ENCODE assay signal across 10 cellular contexts in genomic region chr17:18981642-18982424, GRCh38. TPM values are rescaled to one million over a fixed set of nuclear protein-coding genes. Genes with fewer than 3 reads are reported as not detected.
DNase-seq lines count a peak whose midpoint lies in the region; ATAC-seq, FAIRE-seq and TF ChIP-seq lines count a peak whose summit lies in the region.
"Had no signal": no experiment of that assay in that cellular context is flagged by ENCODE, and none has a peak within 500 bp of the region (broad histone marks: within the 10 kb centered on the region; RNA-seq: fewer than 3 reads in every experiment).

No MANE protein-coding gene starts in this region.

- no peaks in the 10 kb centered on the region for H3K9me3 ChIP-seq in H9 (ENCODE audit: control insufficient read depth, low read depth, low read length)
- H3K9me3 ChIP-seq in HepG2 (ENCODE audit: low read length), result no peaks in the 10 kb centered on the region

- H3K36me3 ChIP-seq in ACC112 (ENCODE audit: insufficient read depth, low read length), result 0 out of 2 replicates have a peak, but pooled peaks cover 4% of the 10 kb centered on the region
- peaks cover 28 to 66% of the 10 kb centered on the region in 2 experiments for H3K36me3 ChIP-seq in HepG2 (replicated peaks in 1 of 2; ENCODE audit: control insufficient read depth in 1 of 2, insufficient read depth in 2 of 2, low read length in 2 of 2)

- H3K56ac ChIP-seq in H9 (ENCODE audit: insufficient read length, low read depth, low read length), result no peak overlapping the region

- FAIRE-seq in HepG2 (lab: Jason Lieb, UNC), result peak; percentile 75

- H2AK5ac ChIP-seq in H9 (ENCODE audit: insufficient read length, low read length), result no peak overlapping the region

- H2AFZ ChIP-seq in ACC112 (ENCODE audit: low read length, unreplicated experiment), result peak overlapping the region; percentile 0
- H2AFZ ChIP-seq in H9 (ENCODE audit: low read length), result no peak overlapping the region
- no peak overlapping the region for H2AFZ ChIP-seq in HepG2 (ENCODE audit: low read length)

- no peaks in the 10 kb centered on the region for H3K79me1 ChIP-seq in H9 (ENCODE audit: insufficient read depth, low read depth, low read length, poor library complexity, severe bottlenecking)

- H3K4me1 Mint-ChIP-seq in H9, result peaks cover 9 to 11% of the 10 kb centered on the region in 2 experiments

- no peak overlapping the region for H4K5ac ChIP-seq in H9 (ENCODE audit: insufficient read length, low read depth, low read length)

- no peak overlapping the region for H3K9ac ChIP-seq in H9 (ENCODE audit: extremely low read depth, insufficient read length, low read length)
- peak overlapping the region; percentile 62 for H3K9ac ChIP-seq in HepG2 (ENCODE audit: insufficient read depth, low read depth, low read length)

- peak; percentile 33; the same call in 1 of the 2 replicates for TF ChIP-seq RAD21 in HepG2 (CRISPR knock-in tag; IDR thresholded peaks at IDR 0.05)

- no peak overlapping the region for H3K4me3 Mint-ChIP-seq in H9
- H3K4me3 Mint-ChIP-seq: activated CD8-positive, alpha-beta T cell treated with anti-CD3 and anti-CD28 coated beads, Interleukin-2, amount 10 ng/mL, durations not matched to agents 7 days and 5 days had no signal

- H2BK120ac ChIP-seq in H9 (ENCODE audit: low read depth, low read length, poor library complexity, severe bottlenecking), result no peak overlapping the region

- in situ Hi-C loops in HepG2 (cut with HindIII; ENCODE audit: extremely low pct_ligation_motif_present, low pct_unique_long_range_greater_than_20kb), result no loop called here

- H4K91ac ChIP-seq in H9 (ENCODE audit: insufficient read length, low read depth, low read length), result no peak overlapping the region

- H3K27ac Mint-ChIP-seq in H9, result peak overlapping the region; percentile 76 to 92 (median 87); a peak in 5 of 7 replicates
- H3K27ac Mint-ChIP-seq: activated CD8-positive, alpha-beta T cell treated with anti-CD3 and anti-CD28 coated beads, Interleukin-2, amount 10 ng/mL, durations not matched to agents 7 days and 5 days had no signal

- H3K79me2 ChIP-seq in ACC112 (ENCODE audit: control insufficient read depth, insufficient read depth, low read length, unreplicated experiment) (no peaks in the 10 kb centered on the region), H9 (ENCODE audit: insufficient read depth, low read length) (no peaks in the 10 kb centered on the region), HepG2 (ENCODE audit: insufficient read depth, low read length) (no peaks in the 10 kb centered on the region)

- TF ChIP-seq EP300 in HepG2 (IDR thresholded peaks at IDR 0.05; ENCODE audit: low read depth in 2 of 2, low read length in 2 of 2) (peak in 1 of 2 experiments; percentile 51; a peak in 2 of 4 replicates), HepG2 (CRISPR knock-in tag; IDR thresholded peaks at IDR 0.05; ENCODE audit: borderline replicate concordance) (peak; percentile 27; the same call in 1 of the 2 replicates)

- H3K36me3 Mint-ChIP-seq in H9 (ENCODE audit: insufficient read depth in 1 of 3, low read depth in 3 of 3), result peaks cover 23 to 49% (median 44%) of the 10 kb centered on the region in 3 experiments; a peak in 6 of 7 replicates

- POLR2A ChIA-PET in HepG2 (lab: Yijun Ruan, JAX), result interaction anchor here (1.0 to 3.4 kb wide), 5 partner anchors 10 to 24 kb away, joined by 3 to 22 read pairs (median 6); partner anchors contain the start of gene FAM83G

- H3K9me3 Mint-ChIP-seq in H9, result no peaks in the 10 kb centered on the region

- H3K23ac ChIP-seq in H9 (ENCODE audit: insufficient read length, low read depth, low read length), result no peak overlapping the region

- H3K27me3 Mint-ChIP-seq in H9 (ENCODE audit: low read depth), result no peaks in the 10 kb centered on the region

- H3K27ac ChIP-seq in ACC112 (ENCODE audit: low read depth, low read length), result peak overlapping the region; percentile 62
- H3K27ac ChIP-seq in H9 (ENCODE audit: insufficient read length, low read depth, low read length), result no peak overlapping the region
- H3K27ac ChIP-seq in VCaP, result peak overlapping the region; percentile 58
- H3K27ac ChIP-seq in HepG2 (ENCODE audit: extremely low read length, insufficient read depth, low read length), result peak overlapping the region; percentile 88

- TF ChIP-seq CTCF in H9 (conservative IDR thresholded peaks at IDR 0.05), result no peak
- no peak for TF ChIP-seq CTCF in VCaP (conservative IDR thresholded peaks at IDR 0.05)
- TF ChIP-seq CTCF in HepG2 (CRISPR knock-in tag; IDR thresholded peaks at IDR 0.05), result peak; percentile 5; the same call in 1 of the 2 replicates

- CTCF ChIA-PET in HepG2 (lab: Yijun Ruan, JAX; ENCODE audit: low intra/inter-chr PET ratio, low total read pairs), result no interaction called here

- peaks cover 26% of the 10 kb centered on the region for H3K4me1 ChIP-seq in ACC112 (ENCODE audit: control insufficient read depth, insufficient read depth, low read length, unreplicated experiment)
- no peaks in the 10 kb centered on the region for H3K4me1 ChIP-seq in H9 (ENCODE audit: insufficient read depth, low read length)
- peaks cover 51% of the 10 kb centered on the region for H3K4me1 ChIP-seq in HepG2 (ENCODE audit: insufficient read depth, low read length)

- H3K4me2 ChIP-seq in H9 (ENCODE audit: insufficient read depth, insufficient read length, low read length), result no peak overlapping the region
- peak overlapping the region; percentile 45 for H3K4me2 ChIP-seq in HepG2 (ENCODE audit: low read depth, low read length)

- no peak overlapping the region for H3K18ac ChIP-seq in H9 (ENCODE audit: insufficient read length, low read depth, low read length)

- no CpG with 5 or more reads among the region's 30 CpGs for WGBS in H9 (ENCODE audit: extremely low coverage, insufficient read length, low lambda C conversion rate)
- WGBS in HepG2 (ENCODE audit: low lambda C conversion rate), result 20% methylated on average over 10 of the region's 30 CpGs

- no peak overlapping the region for H3K14ac ChIP-seq in H9 (ENCODE audit: insufficient read depth, low read length)

- H3T11ph ChIP-seq in H9 (ENCODE audit: low read length), result no peak overlapping the region

- no peaks in the 10 kb centered on the region for H3K23me2 ChIP-seq in H9 (ENCODE audit: insufficient read length, low read depth, low read length, poor library complexity, severe bottlenecking)

- H2BK12ac ChIP-seq in H9 (ENCODE audit: insufficient read length, low read depth, low read length), result no peak overlapping the region

- intact Hi-C loops in HepG2 (cut with micrococcal nuclease; ENCODE audit: unreplicated experiment), result no loop called here

- DNase-seq in H9, result no peak
- DNase-seq in HepG2 (ENCODE audit: low spot score), result peak; percentile 87
- no peak for DNase-seq in middle frontal gyrus (ENCODE audit: extremely low spot score, low spot score)
- DNase-seq in NCI-H2107 (lab: John Stamatoyannopoulos, UW), result no peak
- no peak for DNase-seq in NK-92 treated with Interleukin-12 subunit alpha and Interleukin-12 subunit beta, amount 100 ng/mL, for 24 hours (lab: John Stamatoyannopoulos, UW)
- DNase-seq: activated CD8-positive, alpha-beta T cell treated with anti-CD3 and anti-CD28 coated beads, Interleukin-2, amount 10 ng/mL, durations not matched to agents 7 days and 5 days; stimulated activated CD4-positive, alpha-beta T cell treated with anti-CD3 and anti-CD28 coated beads, Interleukin-4, amount 100 ng/mL, for 4 hours had no signal

- TSS peak; percentile 91 for BruUV-seq in HepG2 (replicated peaks; lab: Mats Ljungman, UMichigan)

- H3K27me3 ChIP-seq in ACC112 (ENCODE audit: insufficient read depth, low read length) (no peaks in the 10 kb centered on the region), H9 (ENCODE audit: insufficient read depth, low read length) (no peaks in the 10 kb centered on the region), HepG2 (ENCODE audit: control insufficient read depth in 1 of 2, insufficient read depth in 2 of 2, low read length in 2 of 2) (no peaks in the 10 kb centered on the region)

- H4K20me1 ChIP-seq in H9 (ENCODE audit: control insufficient read depth, insufficient read depth, insufficient read length), result no peaks in the 10 kb centered on the region
- no peaks in the 10 kb centered on the region for H4K20me1 ChIP-seq in HepG2 (ENCODE audit: insufficient read depth, low read length)

- no peak overlapping the region for H2BK5ac ChIP-seq in H9 (ENCODE audit: insufficient read length, low read length)

- no peak overlapping the region for H2BK15ac ChIP-seq in H9 (ENCODE audit: low read depth, low read length)

- peak; percentile 84 for ATAC-seq in HepG2
- ATAC-seq in GM21526 (IDR thresholded peaks at IDR 0.05; ENCODE audit: low FRiP score, unreplicated experiment), result no peak
- ATAC-seq: activated CD8-positive, alpha-beta T cell treated with anti-CD3 and anti-CD28 coated beads, Interleukin-2, amount 10 ng/mL, durations not matched to agents 7 days and 5 days had no signal

- H2BK20ac ChIP-seq in H9 (ENCODE audit: low read depth, low read length, poor library complexity, severe bottlenecking), result no peak overlapping the region

- H3K4ac ChIP-seq in H9 (ENCODE audit: low read depth, low read length), result no peak overlapping the region

- H3K4me3 ChIP-seq in ACC112 (ENCODE audit: low read depth, low read length) (no peak overlapping the region), HepG2 (replicated peaks in 1 of 3; ENCODE audit: insufficient read depth in 1 of 3, low read depth in 2 of 3, low read length in 3 of 3) (peak overlapping the region in 1 of 3 experiments; percentile 42; a peak in 1 of 6 replicates)

- peak in 1 of 2 experiments; percentile 64; a peak in 3 of 4 replicates for TF ChIP-seq POLR2A in HepG2 (IDR thresholded peaks at IDR 0.05; ENCODE audit: insufficient read depth in 1 of 2, low read depth in 2 of 2, low read length in 2 of 2)

- no peak overlapping the region for H4K8ac ChIP-seq in H9 (replicated peaks; ENCODE audit: insufficient read length, low read depth, low read length)

RNA-seq across cellular contexts. Expression of gene FAM83G, which starts 22.7 kb away (rescaled TPM):
- total RNA-seq in H9 (2021) (38.7 and 40.5 TPM in 2 replicates), HepG2 (2016; rRNA removed; fragmentation: Illumina TruSeq; extraction: Trizol) (14.0 and 18.6 TPM in 2 replicates)
- total RNA-seq in HepG2 (2016; cell fraction: cytosol; rRNA removed; fragmentation: Illumina TruSeq; extraction: Trizol; ENCODE audit: low read depth), result 3.1 and 3.2 TPM in 2 replicates
- total RNA-seq in HepG2 (2016; cell fraction: insoluble cytoplasmic fraction; rRNA removed; fragmentation: Illumina TruSeq; extraction: Trizol), result 11.3 and 19.1 TPM in 2 replicates
- 8.0 and 8.1 TPM in 2 replicates for total RNA-seq in HepG2 (2016; cell fraction: membrane; rRNA removed; fragmentation: Illumina TruSeq; extraction: Trizol)
- total RNA-seq in HepG2 (2016; cell fraction: nucleus; rRNA removed; fragmentation: Illumina TruSeq; extraction: Trizol), result 19.9 and 21.9 TPM in 2 replicates
- 13.7 and 21.2 TPM in 2 replicates for polyA plus RNA-seq in HepG2 (2011; rRNA removed)
- 9.8 and 12.5 TPM in 2 replicates for polyA plus RNA-seq in HepG2 (2011; cell fraction: cytosol; rRNA removed)
- polyA plus RNA-seq in HepG2 (2011; cell fraction: nucleus; rRNA removed), result 62.7 and 63.6 TPM in 2 replicates
- polyA plus RNA-seq in HepG2 (2012), result 9.6 and 14.4 TPM in 2 replicates
- polyA plus RNA-seq in HepG2 (2016; cell fraction: cytosol; fragmentation: Illumina TruSeq; extraction: Trizol; ENCODE audit: low read depth), result 1.4 and 1.5 TPM in 2 replicates
- 10.4 and 12.3 TPM in 2 replicates for polyA plus RNA-seq in HepG2 (2016; cell fraction: insoluble cytoplasmic fraction; fragmentation: Illumina TruSeq; extraction: Trizol; ENCODE audit: low read depth)
- polyA plus RNA-seq in HepG2 (2016; cell fraction: membrane; fragmentation: Illumina TruSeq; extraction: Trizol; ENCODE audit: low read depth), result 4.1 and 4.4 TPM in 2 replicates
- 43.0 and 45.0 TPM in 2 replicates for polyA plus RNA-seq in HepG2 (2016; cell fraction: nucleus; fragmentation: Illumina TruSeq; extraction: Trizol; ENCODE audit: insufficient read depth, low read depth)
- 18.2 and 34.3 TPM in 2 replicates for polyA minus RNA-seq in HepG2 (2011; rRNA and poly(A)+ RNA removed; ENCODE audit: low replicate concordance)
- polyA minus RNA-seq in HepG2 (2011; cell fraction: cytosol; rRNA and poly(A)+ RNA removed), result 14.7 and 14.9 TPM in 2 replicates
- polyA minus RNA-seq in HepG2 (2011; cell fraction: nucleus; rRNA and poly(A)+ RNA removed), result 24.2 and 25.2 TPM in 2 replicates

RNA-seq across cellular contexts. Expression of gene SLC5A10, which starts 29.9 kb away (rescaled TPM):
- total RNA-seq in H9 (2021), result not detected in 2 replicates
- total RNA-seq in HepG2 (2016; rRNA removed; fragmentation: Illumina TruSeq; extraction: Trizol), result not detected in 2 replicates
- total RNA-seq in HepG2 (2016; cell fraction: cytosol; rRNA removed; fragmentation: Illumina TruSeq; extraction: Trizol; ENCODE audit: low read depth), result not detected in 2 replicates
- 0.04 TPM in 1 of 2 replicates, not detected in the other for total RNA-seq in HepG2 (2016; cell fraction: insoluble cytoplasmic fraction; rRNA removed; fragmentation: Illumina TruSeq; extraction: Trizol)
- not detected in 2 replicates for total RNA-seq in HepG2 (2016; cell fraction: membrane; rRNA removed; fragmentation: Illumina TruSeq; extraction: Trizol)
- total RNA-seq in HepG2 (2016; cell fraction: nucleus; rRNA removed; fragmentation: Illumina TruSeq; extraction: Trizol), result not detected in 2 replicates
- 0.05 and 0.07 TPM in 2 replicates for polyA plus RNA-seq in HepG2 (2011; rRNA removed)
- 0.03 TPM in 2 replicates for polyA plus RNA-seq in HepG2 (2011; cell fraction: cytosol; rRNA removed)
- 0.23 and 0.38 TPM in 2 replicates for polyA plus RNA-seq in HepG2 (2011; cell fraction: nucleus; rRNA removed)
- 0.08 and 0.11 TPM in 2 replicates for polyA plus RNA-seq in HepG2 (2012)
- polyA plus RNA-seq in HepG2 (2016; cell fraction: cytosol; fragmentation: Illumina TruSeq; extraction: Trizol; ENCODE audit: low read depth), result not detected in 2 replicates
- polyA plus RNA-seq in HepG2 (2016; cell fraction: insoluble cytoplasmic fraction; fragmentation: Illumina TruSeq; extraction: Trizol; ENCODE audit: low read depth), result not detected in 2 replicates
- not detected in 2 replicates for polyA plus RNA-seq in HepG2 (2016; cell fraction: membrane; fragmentation: Illumina TruSeq; extraction: Trizol; ENCODE audit: low read depth)
- polyA plus RNA-seq in HepG2 (2016; cell fraction: nucleus; fragmentation: Illumina TruSeq; extraction: Trizol; ENCODE audit: insufficient read depth, low read depth), result not detected in 2 replicates
- polyA minus RNA-seq in HepG2 (2011; rRNA and poly(A)+ RNA removed; ENCODE audit: low replicate concordance), result 0.09 and 0.24 TPM in 2 replicates
- polyA minus RNA-seq in HepG2 (2011; cell fraction: cytosol; rRNA and poly(A)+ RNA removed), result not detected in 2 replicates
- polyA minus RNA-seq in HepG2 (2011; cell fraction: nucleus; rRNA and poly(A)+ RNA removed), result 0.25 and 0.39 TPM in 2 replicates
- total RNA-seq: activated CD8-positive, alpha-beta T cell treated with anti-CD3 and anti-CD28 coated beads, Interleukin-2, amount 10 ng/mL, durations not matched to agents 7 days and 5 days had no signal
